ENCODE assay signal across 12 cellular contexts in genomic region chr12:132618683-132619043, GRCh38. TPM values are rescaled to one million over a fixed set of nuclear protein-coding genes. Genes with fewer than 3 reads are reported as not detected.
A peak's percentile ranks its signal among the peaks of the same experiment; 100 is the strongest.
DNase-seq lines count a peak whose midpoint lies in the region; ATAC-seq and TF ChIP-seq lines count a peak whose summit lies in the region.
"Had no signal": no experiment of that assay in that cellular context is flagged by ENCODE, and none has a peak within 500 bp of the region (broad histone marks: within the 10 kb centered on the region; RNA-seq: fewer than 3 reads in every experiment).

Gene P2RX2, plus strand, starts transcription at chr12:132618776. Its CDS starts 41 bp downstream, at chr12:132618817.

- H3K4me1 Mint-ChIP-seq in activated T-cell treated with anti-CD3 and anti-CD28 coated beads, Interleukin-2, amount 50 U/mL, for 72 hours (ENCODE audit: low read depth): peaks cover 12% of the 10 kb centered on the region
- H3K4me1 Mint-ChIP-seq in T-helper 17 cell: peaks cover 19% of the 10 kb centered on the region

- H3K27ac Mint-ChIP-seq in activated T-cell treated with anti-CD3 and anti-CD28 coated beads, Interleukin-2, amount 50 U/mL, for 72 hours: peak within 1 kb of the TSS; percentile 78
- peak within 1 kb of the TSS; percentile 14 for H3K27ac Mint-ChIP-seq in T-helper 17 cell

- peaks cover 0 to 2% of the 10 kb centered on the region in 2 donors for H3K9me3 Mint-ChIP-seq in activated T-cell treated with anti-CD3 and anti-CD28 coated beads, Interleukin-2, amount 50 U/mL, for 72 hours

- peak within 1 kb of the TSS; percentile 55 to 63 for H3K4me3 Mint-ChIP-seq in activated T-cell treated with anti-CD3 and anti-CD28 coated beads, Interleukin-2, amount 50 U/mL, for 72 hours
- H3K4me3 Mint-ChIP-seq in T-helper 17 cell: peak within 1 kb of the TSS; percentile 67

- no peak for TF ChIP-seq POLR2A in suprapubic skin (IDR thresholded peaks at IDR 0.05)

- peaks cover under 1% of the 10 kb centered on the region for H3K36me3 ChIP-seq in suprapubic skin

- no peak for TF ChIP-seq EP300 in suprapubic skin (IDR thresholded peaks at IDR 0.05)

- peak within 1 kb of the TSS; percentile 22 for H3K4me3 ChIP-seq in suprapubic skin

- ATAC-seq in activated T-cell treated with anti-CD3 and anti-CD28 coated beads, Interleukin-2, amount 50 U/mL, for 72 hours (replicated peaks in 1 of 2): peak in 1 of 2 donors; percentile 5
- ATAC-seq in T-helper 17 cell: no peak
- no peak for ATAC-seq in GM18907 (IDR thresholded peaks at IDR 0.05; ENCODE audit: unreplicated experiment)

- H3K27me3 ChIP-seq in suprapubic skin: peaks cover 60% of the 10 kb centered on the region

- no peak for DNase-seq in activated T-cell treated with anti-CD3 and anti-CD28 coated beads, Interleukin-2, amount 50 U/mL, for 72 hours
- DNase-seq in activated T-cell treated with anti-CD3 and anti-CD28 coated beads for 4 hours (no peak), T-helper 17 cell (no peak), iPS-NIHi7 (ENCODE audit: extremely low spot score) (peak; percentile 48), suprapubic skin (ENCODE audit: low spot score in 2 of 2) (no peak), cerebellar nuclear complex (lab: John Stamatoyannopoulos, UW) (no peak)
- no peak for DNase-seq in activated CD4-positive, CD25-positive, alpha-beta regulatory T cell treated with anti-CD3 and anti-CD28 coated beads, Interleukin-2, amount 50 U/mL, for 72 hours
- DNase-seq: activated gamma-delta T cell, C1 segment of cervical spinal cord, NCI-H1436 had no signal

- no CpG with 5 or more reads among the region's 49 CpGs for WGBS in suprapubic skin

- H3K9me3 ChIP-seq in T-helper 17 cell (ENCODE audit: control insufficient read depth, low read length, poor library complexity, severe bottlenecking) (peaks cover 11% of the 10 kb centered on the region), suprapubic skin (no peaks in the 10 kb centered on the region)

- H3K4me1 ChIP-seq in suprapubic skin: peaks cover 30% of the 10 kb centered on the region

- H3K27me3 Mint-ChIP-seq in activated T-cell treated with anti-CD3 and anti-CD28 coated beads, Interleukin-2, amount 50 U/mL, for 72 hours (ENCODE audit: low read depth): peaks cover 36% of the 10 kb centered on the region
- peaks cover 26% of the 10 kb centered on the region for H3K27me3 Mint-ChIP-seq in T-helper 17 cell

- H3K36me3 Mint-ChIP-seq in activated T-cell treated with anti-CD3 and anti-CD28 coated beads, Interleukin-2, amount 50 U/mL, for 72 hours (ENCODE audit: insufficient read depth in 2 of 2): peaks cover 11% of the 10 kb centered on the region in 2 donors
- H3K36me3 Mint-ChIP-seq in T-helper 17 cell (ENCODE audit: low read depth): peaks cover 5% of the 10 kb centered on the region

- TF ChIP-seq CTCF in suprapubic skin (IDR thresholded peaks at IDR 0.05): no peak

- no peak within 1 kb of the TSS for H3K27ac ChIP-seq in suprapubic skin

RNA-seq across cellular contexts. Expression of gene P2RX2, which starts in this region (rescaled TPM):
- not detected for total RNA-seq in activated T-cell treated with anti-CD3 and anti-CD28 coated beads, Interleukin-2, amount 50 U/mL, for 72 hours
- total RNA-seq in T-helper 17 cell (not detected), suprapubic skin (not detected)
- total RNA-seq: mesenteric fat pad had no signal
